In the genomic region with DNA sequence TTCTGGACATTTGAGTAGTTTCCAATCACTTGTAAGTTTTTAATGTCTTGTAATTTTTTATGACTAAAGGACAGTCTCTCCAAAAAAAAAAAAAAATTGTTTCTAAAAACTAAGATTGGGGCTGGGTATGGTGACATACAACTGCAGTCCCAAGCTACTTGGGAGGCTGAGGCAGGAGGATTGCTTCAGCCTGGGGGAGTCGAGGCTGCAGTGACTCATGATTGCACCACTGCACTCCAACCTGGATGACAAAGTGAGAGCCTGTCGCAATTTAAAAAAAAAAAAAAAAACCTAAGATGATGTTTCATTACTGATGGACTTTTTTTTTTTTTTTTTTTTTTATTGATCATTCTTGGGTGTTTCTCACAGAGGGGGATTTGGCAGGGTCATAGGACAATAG, we compare ENCODE assay signal across 22 cellular contexts. TPM values are rescaled to one million over a fixed set of nuclear protein-coding genes. Genes with fewer than 3 reads are reported as not detected.
DNase-seq lines count a peak whose midpoint lies in the region; ATAC-seq and TF ChIP-seq lines count a peak whose summit lies in the region.
"Had no signal": no experiment of that assay in that cellular context is flagged by ENCODE, and none has a peak within 500 bp of the region (broad histone marks: within the 10 kb centered on the region; RNA-seq: fewer than 3 reads in every experiment).

No MANE protein-coding gene starts in this region.

- in situ Hi-C loops in IMR-90 (cut with MboI; ENCODE audit: low sequenced_read_pairs): no loop called here

- H3K56ac ChIP-seq in IMR-90 (ENCODE audit: extremely low read depth, insufficient read depth, low read length): no peak overlapping the region

- no peak for TF ChIP-seq CTCF in IMR-90 (conservative IDR thresholded peaks at IDR 0.05; ENCODE audit: low read depth, low read length)
- no peak for TF ChIP-seq CTCF in fibroblast of mammary gland (conservative IDR thresholded peaks at IDR 0.05; ENCODE audit: control insufficient read depth, insufficient read depth, low read depth, low read length)

- H2BK5ac ChIP-seq in IMR-90 (ENCODE audit: low read depth, low read length, poor library complexity, severe bottlenecking) (no peak overlapping the region), trophoblast cell (ENCODE audit: low read depth, low read length, poor library complexity) (no peak overlapping the region)

- BruUV-seq in IMR-90 (replicated peaks; lab: Mats Ljungman, UMichigan): no TSS peak

- H3K4me2 ChIP-seq in IMR-90 (ENCODE audit: low read depth, low read length) (no peak overlapping the region), trophoblast cell (ENCODE audit: low read length) (no peak overlapping the region)
- H3K4me2 ChIP-seq: BLaER1 treated with 17β-estradiol and CSF1 and Interleukin-3, amounts not matched to agents 10 nM and 100 nM; GM23338 had no signal

- intact Hi-C loops in IMR-90 (cut with micrococcal nuclease): no loop called here

- no peak overlapping the region for H3K4me3 ChIP-seq in IMR-90 (ENCODE audit: insufficient read depth, low read depth, low read length)
- no peak overlapping the region for H3K4me3 ChIP-seq in fibroblast of mammary gland (ENCODE audit: control insufficient read depth, low read depth, low read length)
- H3K4me3 ChIP-seq in trophoblast cell (ENCODE audit: low read depth, low read length): no peak overlapping the region
- H3K4me3 ChIP-seq: BLaER1 treated with 17β-estradiol and CSF1 and Interleukin-3, amounts not matched to agents 10 nM and 100 nM; GM23338; HAP-1; Peyer's patch had no signal

- no peak overlapping the region for H2BK12ac ChIP-seq in trophoblast cell (ENCODE audit: low read length)

- no peak overlapping the region for H2BK15ac ChIP-seq in IMR-90 (ENCODE audit: low read depth, low read length)

- no peak overlapping the region for H3K27ac ChIP-seq in IMR-90 (ENCODE audit: insufficient read depth, low read length)
- H3K27ac ChIP-seq in trophoblast cell (ENCODE audit: low read depth, low read length): no peak overlapping the region
- H3K27ac ChIP-seq: BLaER1 treated with 17β-estradiol and CSF1 and Interleukin-3, amounts not matched to agents 10 nM and 100 nM; Peyer's patch had no signal

- H2AK5ac ChIP-seq in IMR-90 (ENCODE audit: low read depth, low read length) (no peak overlapping the region), trophoblast cell (ENCODE audit: low read length) (no peak overlapping the region)

- no peaks in the 10 kb centered on the region for H3K79me2 ChIP-seq in trophoblast cell (ENCODE audit: control insufficient read depth, insufficient read depth, low read length, poor library complexity)

- ATAC-seq in IMR-90 (ENCODE audit: low read depth): no peak
- ATAC-seq: GM23338 had no signal

- DNase-seq in IMR-90 (no peak), MV-4-11 (lab: John Stamatoyannopoulos, UW) (peak; percentile 28), fibroblast of mammary gland (ENCODE audit: low read depth) (peak; percentile 59), trophoblast cell (peak; percentile 53 to 69), NCI-H1694 treated with DMSO at 0.1 percent for 48 hours (lab: John Stamatoyannopoulos, UW) (no peak)
- no peak for DNase-seq in activated T-cell treated with anti-CD3 and anti-CD28 coated beads, Interleukin-2, amount 50 U/mL, for 1 hour
- no peak for DNase-seq in NK-92 treated with Interleukin-12 subunit alpha and Interleukin-12 subunit beta, amount 100 ng/mL, for 24 hours (lab: John Stamatoyannopoulos, UW)
- DNase-seq: ACHN; Caco-2; CD4-positive, alpha-beta memory T cell; DMS 273 treated with DMSO at 0.1 percent for 48 hours; DND-41; NCI-H1105; NCI-H2081; NCI-H2171 treated with DMSO at 0.1 percent for 48 hours; NCI-H524 treated with DMSO at 0.1 percent for 48 hours; NCI-H82; Peyer's patch had no signal

- no peak overlapping the region for H3K14ac ChIP-seq in IMR-90 (replicated peaks; ENCODE audit: low read depth, low read length)
- H3K14ac ChIP-seq in trophoblast cell (ENCODE audit: low read length): no peak overlapping the region

- H3K9ac ChIP-seq in IMR-90 (ENCODE audit: low read depth, low read length): no peak overlapping the region
- H3K9ac ChIP-seq in trophoblast cell (ENCODE audit: low read length): no peak overlapping the region
- H3K9ac ChIP-seq: BLaER1 treated with 17β-estradiol and CSF1 and Interleukin-3, amounts not matched to agents 10 nM and 100 nM had no signal

- H2AK9ac ChIP-seq in IMR-90 (replicated peaks; ENCODE audit: low read depth, low read length, poor library complexity): no peak overlapping the region

- no peak overlapping the region for H4K12ac ChIP-seq in trophoblast cell (ENCODE audit: low read depth, low read length)

- peaks cover 3% of the 10 kb centered on the region; the same call in 1 of the 2 replicates for H4K20me1 ChIP-seq in IMR-90 (ENCODE audit: insufficient read depth, low read length)
- H4K20me1 ChIP-seq: BLaER1 treated with 17β-estradiol and CSF1 and Interleukin-3, amounts not matched to agents 10 nM and 100 nM had no signal

- H3K79me1 ChIP-seq in IMR-90 (ENCODE audit: low read depth in 1 of 2, low read length in 2 of 2) (no peaks in the 10 kb centered on the region), trophoblast cell (ENCODE audit: low read length) (peaks cover 12% of the 10 kb centered on the region)

- H2BK120ac ChIP-seq in IMR-90 (ENCODE audit: low read depth, low read length): no peak overlapping the region
- no peak overlapping the region for H2BK120ac ChIP-seq in trophoblast cell (ENCODE audit: insufficient read depth, low read length, poor library complexity)

- POLR2A ChIA-PET in IMR-90 (lab: Charles Lee; ENCODE audit: unreplicated experiment): no interaction called here

- no peaks in the 10 kb centered on the region for H3K36me3 ChIP-seq in IMR-90 (ENCODE audit: control insufficient read depth, insufficient read depth, low read length)
- no peaks in the 10 kb centered on the region for H3K36me3 ChIP-seq in trophoblast cell (ENCODE audit: control insufficient read depth in 1 of 2, insufficient read depth in 2 of 2, low read length in 2 of 2)
- H3K36me3 ChIP-seq: BLaER1 treated with 17β-estradiol and CSF1 and Interleukin-3, amounts not matched to agents 10 nM and 100 nM; HAP-1; Peyer's patch had no signal

- H3K23ac ChIP-seq in IMR-90 (ENCODE audit: low read depth, low read length) (no peak overlapping the region), trophoblast cell (ENCODE audit: low read length) (no peak overlapping the region)

- no peak for TF ChIP-seq RAD21 in IMR-90 (IDR thresholded peaks at IDR 0.05; ENCODE audit: low read length)

- no CpG with 5 or more reads among the region's 2 CpGs for WGBS in IMR-90 (ENCODE audit: extremely low coverage in 2 of 2, insufficient read length in 1 of 2), 2 experiments
- no CpG with 5 or more reads among the region's 2 CpGs for WGBS in trophoblast cell (ENCODE audit: extremely low coverage, insufficient coverage, insufficient read length)

- CTCF ChIA-PET in IMR-90 (lab: Yijun Ruan, JAX): interaction anchor here (0.6 kb wide), 1 partner anchor 23 kb away, joined by 3 read pairs; no protein-coding TSS in a partner anchor

- H3K18ac ChIP-seq in IMR-90 (ENCODE audit: low read depth, low read length): no peak overlapping the region
- H3K18ac ChIP-seq in trophoblast cell (ENCODE audit: low read length): no peak overlapping the region

- no peak overlapping the region for H4K91ac ChIP-seq in IMR-90 (ENCODE audit: insufficient read depth, low read depth, low read length)
- no peak overlapping the region for H4K91ac ChIP-seq in trophoblast cell (ENCODE audit: low read depth, low read length)

- H3K27me3 ChIP-seq in IMR-90 (ENCODE audit: control insufficient read depth, insufficient read depth, low read length) (no peaks in the 10 kb centered on the region), trophoblast cell (ENCODE audit: insufficient read depth, low read length) (no peaks in the 10 kb centered on the region)
- H3K27me3 ChIP-seq: BLaER1 treated with 17β-estradiol and CSF1 and Interleukin-3, amounts not matched to agents 10 nM and 100 nM; Peyer's patch had no signal

- no peaks in the 10 kb centered on the region for H3K9me3 ChIP-seq in IMR-90 (ENCODE audit: control insufficient read depth, insufficient read depth, low read length)
- H3K9me3 ChIP-seq in trophoblast cell (ENCODE audit: insufficient read depth, low read depth, low read length): no peaks in the 10 kb centered on the region
- H3K9me3 ChIP-seq: HAP-1, Peyer's patch had no signal

- dilution Hi-C loops in IMR-90 (cut with HindIII; ENCODE audit: low sequenced_read_pairs, unreplicated experiment): no loop called here

- H2AFZ ChIP-seq in IMR-90 (replicated peaks; ENCODE audit: low read length, poor library complexity): no peak overlapping the region
- no peak overlapping the region for H2AFZ ChIP-seq in trophoblast cell (ENCODE audit: insufficient read depth, low read length, poor library complexity)
- H2AFZ ChIP-seq: GM23338 had no signal

- H3K4ac ChIP-seq in IMR-90 (ENCODE audit: low read depth, low read length): no peak overlapping the region
- H3K4ac ChIP-seq in trophoblast cell (ENCODE audit: low read depth, low read length): no peak overlapping the region

- no peak for TF ChIP-seq POLR2A in IMR-90 (IDR thresholded peaks at IDR 0.05; ENCODE audit: low read depth, low read length)

- H3K9me1 ChIP-seq in IMR-90 (ENCODE audit: insufficient read depth, low read length): no peaks in the 10 kb centered on the region; the same call in 1 of the 2 replicates

- H2BK20ac ChIP-seq in IMR-90 (ENCODE audit: low read depth, low read length): no peak overlapping the region

- no peak overlapping the region for H4K8ac ChIP-seq in IMR-90 (ENCODE audit: low read depth in 2 of 2, low read length in 2 of 2)
- no peak overlapping the region for H4K8ac ChIP-seq in trophoblast cell (ENCODE audit: low read depth, low read length)

- no peak overlapping the region for H4K5ac ChIP-seq in IMR-90 (ENCODE audit: low read depth, low read length)

- H3K4me1 ChIP-seq in IMR-90 (ENCODE audit: control insufficient read depth, insufficient read depth, low read length) (peaks cover 5% of the 10 kb centered on the region; the same call in 1 of the 2 replicates), trophoblast cell (ENCODE audit: control insufficient read depth in 1 of 2, insufficient read depth in 2 of 2, low read length in 2 of 2) (peaks cover 14 to 23% of the 10 kb centered on the region in 2 experiments)
- H3K4me1 ChIP-seq: HAP-1 had no signal

TF ChIP-seq in IMR-90, 13 proteins besides CTCF, POLR2A, EP300 and RAD21:
- TF ChIP-seq BHLHE40 (IDR thresholded peaks at IDR 0.05; ENCODE audit: low read depth, low read length): no peak
- TF ChIP-seq CEBPB (IDR thresholded peaks at IDR 0.05; ENCODE audit: low read depth, low read length): peak; percentile 50; the same call in 1 of the 2 replicates

RNA-seq across cellular contexts. Expression of a gene that starts 34.4 kb away (rescaled TPM):
- total RNA-seq in IMR-90 (2012; rRNA removed): 50.3 and 55.6 TPM in 2 replicates
- 67.4 and 95.7 TPM in 2 replicates for polyA plus RNA-seq in IMR-90 (2012; rRNA removed)
- polyA plus RNA-seq in IMR-90 (2012; cell fraction: cytosol; rRNA removed): 40.2 and 112 TPM in 2 replicates
- 310 and 597 TPM in 2 replicates for polyA plus RNA-seq in IMR-90 (2012; cell fraction: nucleus; rRNA removed; ENCODE audit: low replicate concordance)
- 35.3 and 39.5 TPM in 2 replicates for polyA plus RNA-seq in trophoblast cell (2013)
- total RNA-seq: CD4-positive, alpha-beta memory T cell; OCI-LY7 had no signal

Comparison
In these comparisons a context has a peak if more than half of its experiments do, and no peak if none do; other contexts are left out.
1. DNase-seq: peak in MV-4-11 (single experiment), fibroblast of mammary gland (single experiment) and trophoblast cell (2 of 2); none in IMR-90 (single experiment), NCI-H1694 treated with DMSO at 0.1 percent for 48 hours (single experiment), activated T-cell treated with anti-CD3 and anti-CD28 coated beads, Interleukin-2, amount 50 U/mL, for 1 hour (single experiment) and NK-92 treated with Interleukin-12 subunit alpha and Interleukin-12 subunit beta, amount 100 ng/mL, for 24 hours (single experiment).